In the genomic region with DNA sequence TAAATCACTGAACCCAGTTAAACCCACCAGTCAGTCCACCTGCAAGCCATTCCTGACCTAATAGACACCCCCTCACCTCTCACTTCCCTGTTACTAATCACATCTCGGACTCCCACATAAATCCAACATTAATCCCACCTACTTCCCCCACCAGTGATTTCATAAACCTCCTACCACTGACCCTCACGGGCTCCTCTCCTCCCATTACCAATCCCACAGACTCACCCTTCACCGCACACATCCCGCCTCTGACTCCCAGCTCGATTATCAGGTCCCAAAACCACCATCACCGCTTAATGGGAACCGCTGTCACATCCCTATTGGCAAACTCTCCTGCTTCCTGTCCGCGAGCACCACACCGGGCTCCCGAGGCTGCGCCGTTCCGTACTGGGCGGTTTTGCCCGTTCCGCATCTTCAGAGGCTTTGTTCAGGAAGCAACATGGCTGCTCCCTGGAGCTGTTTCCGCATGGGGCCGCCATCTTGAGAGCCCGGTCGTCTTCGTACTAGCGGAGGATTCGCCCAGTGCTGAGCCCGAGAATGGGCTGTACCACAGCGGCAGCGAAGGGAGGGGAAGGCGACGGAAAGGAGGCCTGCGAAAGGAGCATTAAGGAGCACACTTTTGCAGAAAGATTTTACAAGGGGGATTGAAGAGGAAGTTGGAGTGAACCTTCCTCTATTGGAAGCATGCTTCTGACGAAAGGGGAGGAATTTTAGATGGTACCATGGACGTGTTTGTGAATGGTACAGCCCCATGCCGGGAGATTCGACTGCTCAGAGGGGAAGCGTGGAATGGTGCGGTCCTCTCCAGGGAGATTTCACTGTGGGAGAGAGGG, we compare ENCODE assay signal across 8 cellular contexts. TPM values are rescaled to one million over a fixed set of nuclear protein-coding genes. Genes with fewer than 3 reads are reported as not detected.
DNase-seq lines count a peak whose midpoint lies in the region; ATAC-seq and TF ChIP-seq lines count a peak whose summit lies in the region.

TSS of gene ZNF300 (minus strand) at position 502 of the 833 bp plus-strand sequence. CDS start 1,825 bp downstream, outside the sequence.

- DNase-seq in AG04450 (ENCODE audit: low read depth, low spot score): peak; percentile 88
- DNase-seq in HCEC 1CT: peak; percentile 97
- DNase-seq in NCI-H82 treated with DMSO at 0.1 percent for 48 hours (lab: John Stamatoyannopoulos, UW; ENCODE audit: unreplicated experiment): peak; percentile 83
- peak; percentile 6 for DNase-seq in activated effector memory CD4-positive, alpha-beta T cell treated with Interleukin-2 at 50 U/mL for 16 hours
- DNase-seq in fibroblast of pulmonary artery (ENCODE audit: low read depth): peak; percentile 97
- DNase-seq in myocyte (ENCODE audit: low read depth): peak; percentile 91
- DNase-seq in stimulated activated CD8-positive, alpha-beta memory T cell treated with anti-CD3 and anti-CD28 coated beads, Interleukin-7, amount 100 ng/mL, for 24 hours (ENCODE audit: low read depth): peak; percentile 15

- H3K27me3 ChIP-seq in AG04450 (ENCODE audit: control insufficient read depth, insufficient read depth, low read length): no peaks in the 10 kb centered on the region

- no peak for ATAC-seq in GM21723 (IDR thresholded peaks at IDR 0.05; ENCODE audit: unreplicated experiment)

- peak within 1 kb of the TSS; percentile 90 for H3K4me3 ChIP-seq in AG04450 (ENCODE audit: low read depth, low read length)
- H3K4me3 ChIP-seq in fibroblast of pulmonary artery (replicated peaks; ENCODE audit: low read depth, low read length): peak within 1 kb of the TSS; percentile 65

- CTCF ChIA-PET in AG04450 (lab: Charles Lee): no interaction called here

- POLR2A ChIA-PET in AG04450 (lab: Yijun Ruan, JAX): interaction anchor here (1.0 kb wide), 1 partner anchor 41 kb away, joined by 4 read pairs; no protein-coding TSS in a partner anchor

- TF ChIP-seq CTCF in AG04450 (IDR thresholded peaks at IDR 0.05; ENCODE audit: low read depth, low read length) (no peak), fibroblast of pulmonary artery (IDR thresholded peaks at IDR 0.05; ENCODE audit: low read length, missing control alignments) (no peak)

- peaks cover 5% of the 10 kb centered on the region for H3K9me3 ChIP-seq in AG04450 (ENCODE audit: control insufficient read depth, insufficient read depth, low read length)

- H3K27ac ChIP-seq in AG04450 (ENCODE audit: low read depth, low read length): peak within 1 kb of the TSS; percentile 90

RNA-seq across cellular contexts. Expression of gene ZNF300, which starts in this region (rescaled TPM):
- 7.3 and 10.1 TPM in 2 replicates for polyA plus RNA-seq in AG04450 (2011; rRNA removed)
- polyA minus RNA-seq in AG04450 (2011; rRNA and poly(A)+ RNA removed): 3.6 and 6.6 TPM in 2 replicates
- 3.3 TPM in 2 replicates for total RNA-seq in myocyte
- polyA plus RNA-seq in myocyte (2012): 1.9 TPM

Comparison
In these comparisons a context has a peak if more than half of its experiments do, and no peak if none do; other contexts are left out.
1. DNase-seq: peak in every context shown above with its lines; median percentile 97 in HCEC 1CT; 97 in fibroblast of pulmonary artery; 91 in myocyte; 88 in AG04450; 83 in NCI-H82 treated with DMSO at 0.1 percent for 48 hours; 15 in stimulated activated CD8-positive, alpha-beta memory T cell treated with anti-CD3 and anti-CD28 coated beads, Interleukin-7, amount 100 ng/mL, for 24 hours; 6 in activated effector memory CD4-positive, alpha-beta T cell treated with Interleukin-2 at 50 U/mL for 16 hours.